Comparison of ENCODE assay signal across 29 cellular contexts in genomic region chr10:131180086-131180485, GRCh38.
"Had no signal": no experiment of that assay in that cellular context is flagged by ENCODE, and none has a peak within 500 bp of the region (broad histone marks: within the 10 kb centered on the region; RNA-seq: fewer than 3 reads in every experiment).

No MANE protein-coding gene starts in this region.

- ATAC-seq: activated CD8-positive, alpha-beta T cell treated with anti-CD3 and anti-CD28 coated beads for 36 hours; activated T-cell treated with anti-CD3 and anti-CD28 coated beads, Interleukin-2, amount 50 U/mL, for 72 hours; activated T-helper 17 cell treated with anti-CD3 and anti-CD28 coated beads, Interleukin-2, amount 50 U/mL, for 72 hours; Panc1 had no signal

- H3K27ac Mint-ChIP-seq: activated CD4-positive, alpha-beta T cell treated with anti-CD3 and anti-CD28 coated beads, Interleukin-2, amount 10 ng/mL, durations not matched to agents 24 days and 14 days; activated CD8-positive, alpha-beta T cell treated with anti-CD3 and anti-CD28 coated beads for 36 hours; activated naive CD4-positive, alpha-beta T cell treated with anti-CD3 and anti-CD28 coated beads, Interleukin-2, amount 50 U/mL, for 24 hours; activated naive CD8-positive, alpha-beta T cell treated with anti-CD3 and anti-CD28 coated beads, Interleukin-2, amount 10 ng/mL, durations not matched to agents 7 days and 5 days; activated T-cell treated with anti-CD3 and anti-CD28 coated beads, Interleukin-2, amount 50 U/mL, for 72 hours; activated T-helper 17 cell treated with anti-CD3 and anti-CD28 coated beads, Interleukin-2, amount 50 U/mL, for 72 hours had no signal

- DNase-seq: activated CD4-positive, alpha-beta T cell treated with anti-CD3 and anti-CD28 coated beads, Interleukin-2, amount 10 ng/mL, durations not matched to agents 24 days and 14 days; activated CD4-positive, alpha-beta T cell treated with anti-CD3 and anti-CD28 coated beads, Interleukin-2, amount 50 U/mL, for 4 hours; activated CD4-positive, CD25-positive, alpha-beta regulatory T cell; activated CD8-positive, alpha-beta T cell treated with anti-CD3 and anti-CD28 coated beads for 36 hours; activated gamma-delta T cell; activated naive CD4-positive, alpha-beta T cell treated with Interleukin-2 at 50 U/mL for 16 hours; activated naive CD8-positive, alpha-beta T cell treated with anti-CD3 and anti-CD28 coated beads, Interleukin-2, amount 10 ng/mL, durations not matched to agents 7 days and 5 days; activated T-cell treated with anti-CD3 and anti-CD28 coated beads, Interleukin-2, amount 50 U/mL, for 1 hour; activated T-cell treated with anti-CD3 and anti-CD28 coated beads, Interleukin-2, amount 50 U/mL, for 72 hours; amygdala; Kasumi-1; KG1; MG63; NCI-H1048; NCI-H1436 treated with DMSO at 0.1 percent for 48 hours; NCI-H1694 treated with DMSO at 0.1 percent for 48 hours; NCI-H2029; NCI-H345; NCI-H524 treated with DMSO at 0.1 percent for 48 hours; SHP77; SJCRH30; T1000; WERI-Rb-1 had no signal

- H3K4me1 ChIP-seq: ascending aorta, SJCRH30 had no signal

- H3K36me3 ChIP-seq: ascending aorta, cardiac muscle cell, MG63, SJCRH30, WERI-Rb-1 had no signal

- H3K4me3 ChIP-seq: ascending aorta, cardiac muscle cell, MG63, SJCRH30, SK-N-MC had no signal

- H3K27ac ChIP-seq: ascending aorta, cardiac muscle cell, SJCRH30, SK-N-MC, WERI-Rb-1 had no signal

- H3K4me1 Mint-ChIP-seq: activated CD4-positive, alpha-beta T cell treated with anti-CD3 and anti-CD28 coated beads, Interleukin-2, amount 10 ng/mL, durations not matched to agents 24 days and 14 days; activated naive CD4-positive, alpha-beta T cell treated with anti-CD3 and anti-CD28 coated beads, Interleukin-2, amount 50 U/mL, for 24 hours; activated naive CD8-positive, alpha-beta T cell treated with anti-CD3 and anti-CD28 coated beads, Interleukin-2, amount 10 ng/mL, durations not matched to agents 7 days and 5 days; activated T-helper 17 cell treated with anti-CD3 and anti-CD28 coated beads, Interleukin-2, amount 50 U/mL, for 72 hours had no signal

- H3K9me3 ChIP-seq: ascending aorta, MG63, SJCRH30 had no signal

- H3K4me3 Mint-ChIP-seq: activated CD4-positive, alpha-beta T cell treated with anti-CD3 and anti-CD28 coated beads, Interleukin-2, amount 10 ng/mL, durations not matched to agents 24 days and 14 days; activated CD8-positive, alpha-beta T cell treated with anti-CD3 and anti-CD28 coated beads for 36 hours; activated naive CD4-positive, alpha-beta T cell treated with anti-CD3 and anti-CD28 coated beads, Interleukin-2, amount 50 U/mL, for 24 hours; activated naive CD8-positive, alpha-beta T cell treated with anti-CD3 and anti-CD28 coated beads, Interleukin-2, amount 10 ng/mL, durations not matched to agents 7 days and 5 days; activated T-cell treated with anti-CD3 and anti-CD28 coated beads, Interleukin-2, amount 50 U/mL, for 72 hours; activated T-helper 17 cell treated with anti-CD3 and anti-CD28 coated beads, Interleukin-2, amount 50 U/mL, for 72 hours had no signal

- H3K27me3 ChIP-seq: ascending aorta, cardiac muscle cell, MG63, SJCRH30 had no signal

- H3K36me3 Mint-ChIP-seq: activated naive CD4-positive, alpha-beta T cell treated with anti-CD3 and anti-CD28 coated beads, Interleukin-2, amount 50 U/mL, for 24 hours; activated naive CD8-positive, alpha-beta T cell treated with anti-CD3 and anti-CD28 coated beads, Interleukin-2, amount 10 ng/mL, durations not matched to agents 7 days and 5 days had no signal

- H3K27me3 Mint-ChIP-seq: activated CD4-positive, alpha-beta T cell treated with anti-CD3 and anti-CD28 coated beads, Interleukin-2, amount 10 ng/mL, durations not matched to agents 24 days and 14 days; activated naive CD4-positive, alpha-beta T cell treated with anti-CD3 and anti-CD28 coated beads, Interleukin-2, amount 50 U/mL, for 24 hours; activated naive CD8-positive, alpha-beta T cell treated with anti-CD3 and anti-CD28 coated beads, Interleukin-2, amount 10 ng/mL, durations not matched to agents 7 days and 5 days had no signal

- H3K9me3 Mint-ChIP-seq: activated CD8-positive, alpha-beta T cell treated with anti-CD3 and anti-CD28 coated beads for 36 hours; activated naive CD4-positive, alpha-beta T cell treated with anti-CD3 and anti-CD28 coated beads, Interleukin-2, amount 50 U/mL, for 24 hours had no signal
